Comparison of ENCODE assay signal across 1 cellular context in genomic region chr3:108462899-108463298, GRCh38.
TF ChIP-seq lines count a peak whose summit lies in the region.

No MANE protein-coding gene starts in this region.

TF ChIP-seq in IMR-90, 13 proteins besides CTCF, POLR2A, EP300 and RAD21:
- peak; percentile 73 for TF ChIP-seq FOS (IDR thresholded peaks at IDR 0.05; ENCODE audit: low read depth, low read length)
- TF ChIP-seq MAZ (IDR thresholded peaks at IDR 0.05; ENCODE audit: borderline replicate concordance, low read depth, low read length), result no peak
TF ChIP-seq in IMR-90: peak in this region for 1.
